Comparison of ENCODE assay signal across 12 cellular contexts in the genomic region with DNA sequence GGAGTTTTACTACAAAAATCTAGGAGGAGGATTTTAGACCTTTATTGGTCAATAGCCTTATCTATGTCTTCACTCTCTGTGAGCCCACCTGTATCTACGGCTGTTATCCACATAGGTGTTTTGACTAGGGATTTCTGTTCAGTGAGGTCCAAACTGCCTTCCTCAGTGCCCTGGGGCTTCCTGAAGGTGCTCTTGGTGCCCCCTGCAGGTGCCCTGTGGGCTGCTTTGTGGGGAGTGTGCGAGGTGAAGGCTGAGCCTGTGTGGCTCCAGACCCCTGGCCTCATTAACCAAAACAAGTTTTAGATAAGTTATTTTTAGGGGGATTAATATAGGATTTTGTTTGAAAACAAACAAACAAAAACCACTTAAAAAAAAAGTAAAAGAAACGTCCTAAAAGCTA.
DNase-seq lines count a peak whose midpoint lies in the region; ATAC-seq, FAIRE-seq and TF ChIP-seq lines count a peak whose summit lies in the region.
"Had no signal": no experiment of that assay in that cellular context is flagged by ENCODE, and none has a peak within 500 bp of the region (broad histone marks: within the 10 kb centered on the region; RNA-seq: fewer than 3 reads in every experiment).

No MANE protein-coding gene starts in this region.

- no peaks in the 10 kb centered on the region for H3K27me3 ChIP-seq in GM23248 (replicated peaks; ENCODE audit: insufficient read depth)

- H3K36me3 ChIP-seq in GM23248 (ENCODE audit: low read depth) = no peaks in the 10 kb centered on the region
- no peaks in the 10 kb centered on the region for H3K36me3 ChIP-seq in kidney (ENCODE audit: control insufficient read depth in 1 of 2, insufficient read depth in 2 of 2, low read length in 2 of 2)
- H3K36me3 ChIP-seq: neutrophil had no signal

- no peak overlapping the region for H2AFZ ChIP-seq in GM23248

- in situ Hi-C loops in GM23248 (cut with MboI) = no loop called here

- H3F3A ChIP-seq in GM23248 (ENCODE audit: insufficient read depth) = no peaks in the 10 kb centered on the region

- H3K4me1 ChIP-seq in GM23248 (ENCODE audit: insufficient read depth) (no peaks in the 10 kb centered on the region), kidney (ENCODE audit: control insufficient read depth in 1 of 2, insufficient read depth in 1 of 2, low read depth in 1 of 2, low read length in 2 of 2) (peaks cover 0 to 6% of the 10 kb centered on the region in 2 donors)

- no peak for ATAC-seq in GM18873 (IDR thresholded peaks at IDR 0.05; ENCODE audit: low FRiP score, unreplicated experiment)

- H3K27ac ChIP-seq in GM23248 (no peak overlapping the region), kidney (ENCODE audit: low read depth in 2 of 2, low read length in 2 of 2) (no peak overlapping the region)
- H3K27ac ChIP-seq: neutrophil had no signal

- no peaks in the 10 kb centered on the region for H3K9me2 ChIP-seq in GM23248 (ENCODE audit: insufficient read depth)

- intact Hi-C loops in kidney (cut with DNase I) = no loop called here

- H4K20me1 ChIP-seq in GM23248 (ENCODE audit: insufficient read depth) = no peaks in the 10 kb centered on the region

- H3K9ac ChIP-seq in GM23248 (no peak overlapping the region), kidney (ENCODE audit: low read length in 2 of 2) (no peak overlapping the region)

- TF ChIP-seq CTCF in kidney (IDR thresholded peaks at IDR 0.05; ENCODE audit: borderline replicate concordance, extremely low read depth, insufficient read depth) = peak; percentile 27

- WGBS in GM23248 (ENCODE audit: low coverage in 1 of 2, low lambda C conversion rate in 2 of 2, missing lambda C conversion rate in 2 of 2), 2 experiments = 44 to 61% methylated on average over 3 of the region's 3 CpGs

- FAIRE-seq in kidney (lab: Jason Lieb, UNC) = no peak
- FAIRE-seq: islet of Langerhans had no signal

- H3K79me2 ChIP-seq in GM23248 (ENCODE audit: insufficient read depth) = peaks cover 5% of the 10 kb centered on the region; the same call in 1 of the 2 replicates

- DNase-seq in COLO668 (lab: John Stamatoyannopoulos, UW; ENCODE audit: unreplicated experiment) (peak; percentile 52), GM23248 (peak; percentile 11), RPMI8226 (peak; percentile 24), kidney (no peak), NCI-H1694 (lab: John Stamatoyannopoulos, UW) (no peak)
- no peak for DNase-seq in activated effector memory CD4-positive, alpha-beta T cell treated with Interleukin-2 at 50 U/mL for 16 hours
- DNase-seq in activated CD8-positive, alpha-beta memory T cell treated with anti-CD3 and anti-CD28 coated beads, Interleukin-2, amount 50 U/mL, for 48 hours = no peak
- DNase-seq: stimulated activated CD4-positive, alpha-beta T cell treated with anti-CD3 and anti-CD28 coated beads, Interleukin-1b, Interleukin-23, amount 100 ng/mL, for 48 hours; T-helper 9 cell had no signal

- H3K9me3 ChIP-seq in GM23248 (ENCODE audit: low read depth) (no peaks in the 10 kb centered on the region), kidney (ENCODE audit: control insufficient read depth in 1 of 2, low read length in 2 of 2) (no peaks in the 10 kb centered on the region)
- H3K9me3 ChIP-seq: neutrophil had no signal

- H3K4me2 ChIP-seq in GM23248 (ENCODE audit: unreplicated experiment) = no peak overlapping the region

- H3K4me3 ChIP-seq in GM23248 (no peak overlapping the region), kidney (ENCODE audit: low read length in 2 of 2) (no peak overlapping the region)

Comparison
In these comparisons a context has a peak if more than half of its experiments do, and no peak if none do; other contexts are left out.
1. DNase-seq: peak in COLO668 (single experiment), GM23248 (single experiment) and RPMI8226 (single experiment); none in kidney (single experiment), activated effector memory CD4-positive, alpha-beta T cell treated with Interleukin-2 at 50 U/mL for 16 hours (single experiment), activated CD8-positive, alpha-beta memory T cell treated with anti-CD3 and anti-CD28 coated beads, Interleukin-2, amount 50 U/mL, for 48 hours (single experiment) and NCI-H1694 (single experiment).